ENCODE assay signal across 23 cellular contexts in genomic region chr16:66390346-66391108, GRCh38. TPM values are rescaled to one million over a fixed set of nuclear protein-coding genes. Genes with fewer than 3 reads are reported as not detected.
A peak's percentile ranks its signal among the peaks of the same experiment; 100 is the strongest.
DNase-seq lines count a peak whose midpoint lies in the region; ATAC-seq and TF ChIP-seq lines count a peak whose summit lies in the region.
"Had no signal": no experiment of that assay in that cellular context is flagged by ENCODE, and none has a peak within 500 bp of the region (broad histone marks: within the 10 kb centered on the region; RNA-seq: fewer than 3 reads in every experiment).

No MANE protein-coding gene starts in this region.

- WGBS in stomach, 5 donors: 79 to 90% (median 83%) methylated on average over 14 of the region's 14 CpGs

- TF ChIP-seq CTCF in HEK293 (tag by site-specific recombination; IDR thresholded peaks at IDR 0.05): no peak
- no peak for TF ChIP-seq CTCF in stomach (IDR thresholded peaks at IDR 0.05)
- TF ChIP-seq CTCF in PC-3 (conservative IDR thresholded peaks at IDR 0.05; ENCODE audit: low read depth, low read length): no peak

- H3K4me3 ChIP-seq in HEK293 (ENCODE audit: low read depth, low read length) (no peak overlapping the region), stomach (no peak overlapping the region), PC-3 (ENCODE audit: low read length) (no peak overlapping the region)
- H3K4me3 ChIP-seq: GM23248 had no signal

- H3K9me2 ChIP-seq in PC-3 (replicated peaks; ENCODE audit: low read length): no peaks in the 10 kb centered on the region

- no peak for TF ChIP-seq EP300 in stomach (IDR thresholded peaks at IDR 0.05)

- BruUV-seq in PC-3 (replicated peaks; lab: Mats Ljungman, UMichigan): no TSS peak

- no peaks in the 10 kb centered on the region for H3K36me3 ChIP-seq in HEK293 (ENCODE audit: control insufficient read depth in 2 of 2, insufficient read depth in 1 of 2, low read length in 2 of 2)
- H3K36me3 ChIP-seq in stomach: no peaks in the 10 kb centered on the region
- no peaks in the 10 kb centered on the region for H3K36me3 ChIP-seq in PC-3 (ENCODE audit: low read depth, low read length)
- H3K36me3 ChIP-seq: BE2C had no signal

- POLR2A ChIA-PET in HEK293 (lab: Yijun Ruan, JAX) (no interaction called here), PC-3 (lab: Charles Lee; ENCODE audit: unreplicated experiment) (no interaction called here)

- H3K9ac ChIP-seq in PC-3 (ENCODE audit: low read length): no peak overlapping the region
- H3K9ac ChIP-seq: GM23248 had no signal

- CTCF ChIA-PET in HEK293 (lab: Yijun Ruan, JAX): interaction anchor here (0.5 to 2.5 kb wide), 2 partner anchors 33 to 101 kb away, joined by 3 to 8 read pairs; no protein-coding TSS in a partner anchor
- CTCF ChIA-PET in PC-3 (lab: Charles Lee): no interaction called here

- ATAC-seq in PC-3: no peak

- H2AFZ ChIP-seq in PC-3 (ENCODE audit: low read length): no peak overlapping the region
- H2AFZ ChIP-seq: GM23248 had no signal

- TF ChIP-seq POLR2A in stomach (IDR thresholded peaks at IDR 0.05): no peak

- H3K79me2 ChIP-seq in PC-3 (ENCODE audit: low read length): no peaks in the 10 kb centered on the region

- DNase-seq in ecto neural progenitor cell (ENCODE audit: low spot score) (peak; percentile 31), mesenteric fat pad (ENCODE audit: low spot score) (peak; percentile 78), stomach (peak; percentile 20), PC-3 (no peak), KG1 (lab: John Stamatoyannopoulos, UW) (no peak), activated T-cell treated with anti-CD3 and anti-CD28 coated beads for 4 hours (no peak), SK-N-DZ (ENCODE audit: low spot score) (no peak)
- DNase-seq: ACHN; BE2C; C1 segment of cervical spinal cord; CD4-positive, CD25-positive, alpha-beta regulatory T cell; CD8-positive, alpha-beta memory T cell; COR-L47; DMS 273 treated with DMSO at 0.1 percent for 48 hours; DMS53; DND-41; EL; GM23248; HCEC 1CT; HFFc6 had no signal

- no peaks in the 10 kb centered on the region for H3K4me1 ChIP-seq in HEK293 (ENCODE audit: control insufficient read depth, insufficient read depth, low read length)
- no peaks in the 10 kb centered on the region for H3K4me1 ChIP-seq in stomach
- no peaks in the 10 kb centered on the region for H3K4me1 ChIP-seq in PC-3 (ENCODE audit: insufficient read depth, low read length)
- H3K4me1 ChIP-seq: BE2C had no signal

- no peaks in the 10 kb centered on the region for H3F3A ChIP-seq in PC-3 (ENCODE audit: low read length, unreplicated experiment)

- intact Hi-C loops in stomach (cut with DNase I; ENCODE audit: low total_unique reads): no loop called here
- intact Hi-C loops in PC-3 (cut with micrococcal nuclease): no loop called here

- H3K27ac ChIP-seq in HEK293 (ENCODE audit: extremely low read depth, low read depth, low read length): no peak overlapping the region
- no peak overlapping the region for H3K27ac ChIP-seq in stomach
- H3K27ac ChIP-seq in PC-3 (ENCODE audit: low read length): no peak overlapping the region
- H3K27ac ChIP-seq: GM23248 had no signal

- no peaks in the 10 kb centered on the region for H4K20me1 ChIP-seq in PC-3 (ENCODE audit: low read length)

- H3K4me2 ChIP-seq in PC-3 (ENCODE audit: low read length): no peak overlapping the region

- H3K9me3 ChIP-seq in HEK293 (ENCODE audit: control insufficient read depth, insufficient read depth, low read depth, low read length) (no peaks in the 10 kb centered on the region), stomach (no peaks in the 10 kb centered on the region), PC-3 (ENCODE audit: low read length) (no peaks in the 10 kb centered on the region)
- H3K9me3 ChIP-seq: BE2C had no signal

- H3K27me3 ChIP-seq in stomach (no peaks in the 10 kb centered on the region), PC-3 (ENCODE audit: low read length) (no peaks in the 10 kb centered on the region)
- H3K27me3 ChIP-seq: BE2C had no signal

TF ChIP-seq in HEK293, 187 proteins besides CTCF, POLR2A, EP300 and RAD21:
- TF ChIP-seq ZBTB26 (tag by site-specific recombination; optimal IDR thresholded peaks at IDR 0.05) (no peak), ZNF37A (tag by site-specific recombination; IDR thresholded peaks at IDR 0.05) (peak; percentile 84), PRDM10 (tag by site-specific recombination; IDR thresholded peaks at IDR 0.05) (no peak)

RNA-seq across cellular contexts. Expression of gene CDH5, which starts 24.0 kb away (rescaled TPM):
- total RNA-seq in mesenteric fat pad (121 TPM), stomach (10 to 100 TPM in 4 of 5 donors, 1 to 10 TPM in 1; 9.0 to 46.9 (median 26.3) TPM), PC-3 (2014; rRNA removed) (not detected in 2 replicates)
- 1 to 10 TPM; 2.4 to 6.0 (median 4.0) TPM for polyA plus RNA-seq in stomach
- polyA plus RNA-seq in SK-N-DZ (2014; cell fraction: cytosol; rRNA removed): not detected in 2 replicates
- not detected in 2 replicates for polyA plus RNA-seq in SK-N-DZ (2014; cell fraction: nucleus; rRNA removed)
- total RNA-seq: CD4-positive, CD25-positive, alpha-beta regulatory T cell; CD8-positive, alpha-beta memory T cell; G401; GM23248; H4; HFFc6 had no signal
- polyA plus RNA-seq: CD4-positive, CD25-positive, alpha-beta regulatory T cell; CD8-positive, alpha-beta memory T cell; GM23248 had no signal

RNA-seq across cellular contexts. Expression of gene BEAN1, which starts 36.6 kb away (rescaled TPM):
- total RNA-seq in mesenteric fat pad: 0.51 TPM
- total RNA-seq in stomach: under 1 TPM in 1 of 5 donors, not detected in 4; 0.55 TPM
- polyA plus RNA-seq in stomach: 1 to 10 TPM in 1 of 3 donors, under 1 TPM in 1, not detected in 1; 0.40 to 3.7 TPM
- total RNA-seq in PC-3 (2014; rRNA removed): 1.9 and 2.2 TPM in 2 replicates
- not detected in 2 replicates for polyA plus RNA-seq in SK-N-DZ (2014; cell fraction: cytosol; rRNA removed)
- polyA plus RNA-seq in SK-N-DZ (2014; cell fraction: nucleus; rRNA removed): not detected in 2 replicates
- total RNA-seq: CD4-positive, CD25-positive, alpha-beta regulatory T cell; CD8-positive, alpha-beta memory T cell; G401; HFFc6 had no signal

Comparison
In these comparisons a context has a peak if more than half of its experiments do, and no peak if none do; other contexts are left out.
1. DNase-seq: peak in ecto neural progenitor cell (single experiment), mesenteric fat pad (single experiment) and stomach (single experiment); none in PC-3 (single experiment), KG1 (single experiment), activated T-cell treated with anti-CD3 and anti-CD28 coated beads for 4 hours (single experiment) and SK-N-DZ (single experiment).